8 cellular contexts compared by ENCODE assay signal in genomic region chr10:118754132-118754555, GRCh38. TPM values are rescaled to one million over a fixed set of nuclear protein-coding genes. Genes with fewer than 3 reads are reported as not detected.
DNase-seq lines count a peak whose midpoint lies in the region; ATAC-seq, FAIRE-seq and TF ChIP-seq lines count a peak whose summit lies in the region.

No MANE protein-coding gene starts in this region.

- H3K4me1 ChIP-seq in RWPE2 (ENCODE audit: insufficient read depth, poor library complexity, severe bottlenecking) (peaks cover 16% of the 10 kb centered on the region), right cardiac atrium (ENCODE audit: control insufficient read depth, insufficient read depth, low read length) (peaks cover 2% of the 10 kb centered on the region), rectal smooth muscle tissue (ENCODE audit: control insufficient read depth, insufficient read depth, low read length) (peaks cover 11% of the 10 kb centered on the region)

- H3K27ac ChIP-seq in RWPE2 (ENCODE audit: poor library complexity, severe bottlenecking), result peak overlapping the region; percentile 73
- peak overlapping the region; percentile 66 for H3K27ac ChIP-seq in right cardiac atrium (ENCODE audit: low read length)
- H3K27ac ChIP-seq in rectal smooth muscle tissue (ENCODE audit: low read depth, low read length), result peak overlapping the region; percentile 90

- H3K27me3 ChIP-seq in RWPE2 (ENCODE audit: insufficient read depth, poor library complexity, severe bottlenecking) (no peaks in the 10 kb centered on the region), right cardiac atrium (ENCODE audit: control insufficient read depth, insufficient read depth) (no peaks in the 10 kb centered on the region), rectal smooth muscle tissue (ENCODE audit: control insufficient read depth, insufficient read depth, low read length) (no peaks in the 10 kb centered on the region)

- WGBS in right cardiac atrium, result under 1% methylated on average over 26 of the region's 26 CpGs

- peak overlapping the region; percentile 68 for H3K9ac ChIP-seq in rectal smooth muscle tissue (ENCODE audit: low read length)

- in situ Hi-C loops in ACHN (cut with HindIII; ENCODE audit: low pct_ligation_motif_present, low pct_unique_long_range_greater_than_20kb, low sequenced_read_pairs), result no loop called here

- intact Hi-C loops in right cardiac atrium (cut with DNase I), result no loop called here

- no peak for TF ChIP-seq CTCF in RWPE2 (IDR thresholded peaks at IDR 0.05; ENCODE audit: poor library complexity, severe bottlenecking)

- DNase-seq in ACHN (peak; percentile 51), RWPE2 (ENCODE audit: low spot score) (peak; percentile 57), amniotic stem cell (lab: John Stamatoyannopoulos, UW) (peak; percentile 5), right cardiac atrium (peak in 2 of 3 donors; percentile 44 to 77), RCC 7860 (ENCODE audit: low spot score) (no peak)

- H3K36me3 ChIP-seq in RWPE2 (ENCODE audit: low read depth) (peaks cover 4% of the 10 kb centered on the region; the same call in 1 of the 2 replicates), rectal smooth muscle tissue (ENCODE audit: control insufficient read depth, insufficient read depth, low read length) (no peaks in the 10 kb centered on the region)

- H3K4me3 ChIP-seq in RWPE2 (ENCODE audit: severe bottlenecking), result peak overlapping the region; percentile 78
- H3K4me3 ChIP-seq in right cardiac atrium (ENCODE audit: low read length), result peak overlapping the region; percentile 72
- H3K4me3 ChIP-seq in rectal smooth muscle tissue (ENCODE audit: low read length), result peak overlapping the region; percentile 84

- FAIRE-seq in RCC 7860 (lab: Jason Lieb, UNC), result no peak

- ATAC-seq in GM18861 (IDR thresholded peaks at IDR 0.05; ENCODE audit: unreplicated experiment) (peak; percentile 19), HG03135 (IDR thresholded peaks at IDR 0.05; ENCODE audit: unreplicated experiment) (peak; percentile 17), RWPE2 (ENCODE audit: low read depth) (peak; percentile 35), right cardiac atrium (peak; percentile 6 to 26)

- H3K9me3 ChIP-seq in RWPE2 (ENCODE audit: severe bottlenecking) (no peaks in the 10 kb centered on the region), right cardiac atrium (ENCODE audit: control insufficient read depth, low read length) (no peaks in the 10 kb centered on the region)

RNA-seq across cellular contexts. Expression of gene CACUL1, which starts 0.6 kb away (rescaled TPM):
- 10 to 100 TPM; 26.0 to 37.5 (median 32.0) TPM for total RNA-seq in right cardiac atrium
- 7.9 TPM for polyA plus RNA-seq in right cardiac atrium
